In genomic region chr17:13410874-13411273, GRCh38 we compare ENCODE assay signal across 19 cellular contexts.
A peak's percentile ranks its signal among the peaks of the same experiment; 100 is the strongest.
DNase-seq lines count a peak whose midpoint lies in the region; ATAC-seq, FAIRE-seq and TF ChIP-seq lines count a peak whose summit lies in the region.
"Had no signal": no experiment of that assay in that cellular context is flagged by ENCODE, and none has a peak within 500 bp of the region (broad histone marks: within the 10 kb centered on the region; RNA-seq: fewer than 3 reads in every experiment).

No MANE protein-coding gene starts in this region.

- H3K79me2 ChIP-seq in PC-3 (ENCODE audit: low read length): no peaks in the 10 kb centered on the region

- H3K27me3 ChIP-seq in PC-3 (ENCODE audit: low read length) (peaks cover 8% of the 10 kb centered on the region; the same call in 1 of the 2 replicates), bronchial epithelial cell (ENCODE audit: control insufficient read depth, insufficient read depth, low read length) (no peaks in the 10 kb centered on the region)
- H3K27me3 ChIP-seq: suprapubic skin had no signal

- no peaks in the 10 kb centered on the region for H3K9me2 ChIP-seq in PC-3 (replicated peaks; ENCODE audit: low read length)

- H3K4me3 ChIP-seq in PC-3 (ENCODE audit: low read length) (no peak overlapping the region), bronchial epithelial cell (ENCODE audit: low read depth, low read length) (no peak overlapping the region), skeletal muscle cell (ENCODE audit: low read depth, low read length) (no peak overlapping the region)
- H3K4me3 ChIP-seq: K562, SK-N-MC, suprapubic skin had no signal

- POLR2A ChIA-PET in PC-3 (lab: Charles Lee; ENCODE audit: unreplicated experiment): no interaction called here

- CTCF ChIA-PET in PC-3 (lab: Charles Lee): no interaction called here

- no peaks in the 10 kb centered on the region for H3K9me3 ChIP-seq in PC-3 (ENCODE audit: low read length)
- H3K9me3 ChIP-seq: suprapubic skin had no signal

- no peak overlapping the region for H3K27ac ChIP-seq in PC-3 (ENCODE audit: low read length)
- H3K27ac ChIP-seq: C4-2B, epithelial cell of prostate, SK-N-MC, suprapubic skin had no signal

- no peak for ATAC-seq in PC-3
- no peak for ATAC-seq in GM18505 (IDR thresholded peaks at IDR 0.05; ENCODE audit: unreplicated experiment)
- ATAC-seq: activated naive CD4-positive, alpha-beta T cell treated with anti-CD3 and anti-CD28 coated beads, Interleukin-2, amount 50 U/mL, for 72 hours; K562 had no signal

- FAIRE-seq in bronchial epithelial cell (lab: Jason Lieb, UNC): no peak
- FAIRE-seq: K562 had no signal

- no peak overlapping the region for H3K4me2 ChIP-seq in PC-3 (ENCODE audit: low read length)

- TF ChIP-seq CTCF in PC-3 (conservative IDR thresholded peaks at IDR 0.05; ENCODE audit: low read depth, low read length) (no peak), bronchial epithelial cell (IDR thresholded peaks at IDR 0.05; ENCODE audit: insufficient read depth, low read length, severe bottlenecking) (no peak)

- H3F3A ChIP-seq in PC-3 (ENCODE audit: low read length, unreplicated experiment): no peaks in the 10 kb centered on the region

- no peaks in the 10 kb centered on the region for H4K20me1 ChIP-seq in PC-3 (ENCODE audit: low read length)

- H3K36me3 ChIP-seq in PC-3 (ENCODE audit: low read depth, low read length) (no peaks in the 10 kb centered on the region), bronchial epithelial cell (ENCODE audit: control insufficient read depth, insufficient read depth, low read length) (no peaks in the 10 kb centered on the region)
- H3K36me3 ChIP-seq: suprapubic skin had no signal

- TF ChIP-seq POLR2A in GM18505 (IDR thresholded peaks at IDR 0.05; ENCODE audit: borderline replicate concordance, extremely low read depth, insufficient read depth, insufficient read length): no peak

- H2AFZ ChIP-seq in PC-3 (ENCODE audit: low read length): no peak overlapping the region

- intact Hi-C loops in PC-3 (cut with micrococcal nuclease): no loop called here

- H3K9ac ChIP-seq in PC-3 (ENCODE audit: low read length): no peak overlapping the region

- DNase-seq in PC-3 (peak; percentile 22), bronchial epithelial cell (ENCODE audit: low read depth) (peak; percentile 37), iris pigment epithelial cell (ENCODE audit: low read depth) (peak; percentile 65), skeletal muscle cell (ENCODE audit: low read depth) (peak; percentile 71), H4 (ENCODE audit: low spot score) (no peak)
- DNase-seq in activated CD8-positive, alpha-beta memory T cell treated with anti-CD3 and anti-CD28 coated beads, Interleukin-2, amount 50 U/mL, for 48 hours: no peak
- DNase-seq: activated CD4-positive, alpha-beta T cell treated with anti-CD3 and anti-CD28 coated beads, Interleukin-2, amount 50 U/mL, for 1 hour; activated T-cell treated with anti-CD3 and anti-CD28 coated beads, Interleukin-2, amount 50 U/mL, for 24 hours; DMS53; hippocampal formation; naive B cell; NCI-H226 had no signal

- BruUV-seq in PC-3 (replicated peaks; lab: Mats Ljungman, UMichigan): no TSS peak

- no peaks in the 10 kb centered on the region for H3K4me1 ChIP-seq in PC-3 (ENCODE audit: insufficient read depth, low read length)

Comparison
In these comparisons a context has a peak if more than half of its experiments do, and no peak if none do; other contexts are left out.
1. DNase-seq: peak in PC-3 (single experiment), bronchial epithelial cell (single experiment), iris pigment epithelial cell (single experiment) and skeletal muscle cell (single experiment); none in activated CD8-positive, alpha-beta memory T cell treated with anti-CD3 and anti-CD28 coated beads, Interleukin-2, amount 50 U/mL, for 48 hours (single experiment) and H4 (single experiment).